In genomic region chr2:228048838-228049490, GRCh38 we compare ENCODE assay signal across 9 cellular contexts.
A peak's percentile ranks its signal among the peaks of the same experiment; 100 is the strongest.
DNase-seq lines count a peak whose midpoint lies in the region; ATAC-seq, FAIRE-seq and TF ChIP-seq lines count a peak whose summit lies in the region.
"Had no signal": no experiment of that assay in that cellular context is flagged by ENCODE, and none has a peak within 500 bp of the region (broad histone marks: within the 10 kb centered on the region; RNA-seq: fewer than 3 reads in every experiment).

No MANE protein-coding gene starts in this region.

- ATAC-seq in A549: peak; percentile 98 to 100
- ATAC-seq in GM18858 (IDR thresholded peaks at IDR 0.05; ENCODE audit: unreplicated experiment): peak; percentile 43
- no peak for ATAC-seq in HG03108 (IDR thresholded peaks at IDR 0.05; ENCODE audit: unreplicated experiment)

- H3K4me3 ChIP-seq in A549 (no peak overlapping the region), right atrium auricular region (no peak overlapping the region), stomach (no peak overlapping the region)

- H3K9me3 ChIP-seq in A549 (no peaks in the 10 kb centered on the region), right atrium auricular region (no peaks in the 10 kb centered on the region), stomach (no peaks in the 10 kb centered on the region)

- CTCF ChIA-PET in A549 (lab: Yijun Ruan, JAX): interaction anchor here (0.8 to 2.7 kb wide), 6 partner anchors 9 to 608 kb away, joined by 3 to 14 read pairs (median 3); no protein-coding TSS in a partner anchor

- TF ChIP-seq EP300 in A549 (IDR thresholded peaks at IDR 0.05) (no peak), stomach (IDR thresholded peaks at IDR 0.05) (no peak)

- DNase-seq in A549 (ENCODE audit: low read depth in 1 of 2, low spot score in 1 of 2) (peak; percentile 41 to 62), LoVo (ENCODE audit: low spot score) (peak; percentile 38), right atrium auricular region (ENCODE audit: low spot score) (no peak), stomach (peak; percentile 26), SKM-1 (lab: John Stamatoyannopoulos, UW; ENCODE audit: unreplicated experiment) (no peak)

- intact Hi-C loops in stomach (cut with DNase I; ENCODE audit: low total_unique reads): no loop called here

- H3K4me1 ChIP-seq in A549 (peaks cover 4% of the 10 kb centered on the region; the same call in 1 of the 3 replicates), right atrium auricular region (peaks cover 0 to 4% of the 10 kb centered on the region in 2 donors), stomach (no peaks in the 10 kb centered on the region)

- H3K27ac ChIP-seq in A549 (no peak overlapping the region), VCaP (no peak overlapping the region), right atrium auricular region (no peak overlapping the region), stomach (no peak overlapping the region)

- TF ChIP-seq RAD21 in A549 (conservative IDR thresholded peaks at IDR 0.05 in 1 of 2, IDR thresholded peaks at IDR 0.05 in 1 of 2): peak; percentile 78 to 88

- peak; percentile 74 for TF ChIP-seq CTCF in A549 (IDR thresholded peaks at IDR 0.05)
- peak; percentile 73 for TF ChIP-seq CTCF in VCaP (conservative IDR thresholded peaks at IDR 0.05)
- peak; percentile 41 to 67 for TF ChIP-seq CTCF in right atrium auricular region (IDR thresholded peaks at IDR 0.05)
- peak in 4 of 7 experiments; percentile 22 to 40 (median 32) for TF ChIP-seq CTCF in stomach (IDR thresholded peaks at IDR 0.05)

- no peak for FAIRE-seq in A549 (lab: Jason Lieb, UNC)
- FAIRE-seq: GM18507 had no signal

- POLR2A ChIA-PET in A549 (lab: Yijun Ruan, JAX): no interaction called here

- 2% methylated on average over 5 of the region's 5 CpGs for whole genome bisulfite sequencing in A549 (ENCODE audit: missing lambda C conversion rate)
- WGBS in stomach, 5 donors: 9 to 18% (median 13%) methylated on average over 5 of the region's 5 CpGs

- H3K27me3 ChIP-seq in right atrium auricular region (no peaks in the 10 kb centered on the region), stomach (no peaks in the 10 kb centered on the region)

- TF ChIP-seq POLR2A in A549 (IDR thresholded peaks at IDR 0.05; ENCODE audit: low read length): no peak
- TF ChIP-seq POLR2A in stomach (IDR thresholded peaks at IDR 0.05): no peak

- no peaks in the 10 kb centered on the region for H3K36me3 ChIP-seq in right atrium auricular region
- H3K36me3 ChIP-seq in stomach: no peaks in the 10 kb centered on the region

- peak overlapping the region; percentile 40 for H3K4me2 ChIP-seq in A549

TF ChIP-seq in A549, 52 proteins besides CTCF, POLR2A, EP300 and RAD21:
- TF ChIP-seq SMC3 (IDR thresholded peaks at IDR 0.05): peak; percentile 66
- no peak for TF ChIP-seq CBX2 (IDR thresholded peaks at IDR 0.05; ENCODE audit: borderline replicate concordance, low read depth)
- TF ChIP-seq CEBPB (IDR thresholded peaks at IDR 0.05): peak; percentile 28 to 65; a peak in 2 of 4 replicates

Comparison
In these comparisons a context has a peak if more than half of its experiments do, and no peak if none do; other contexts are left out.
1. DNase-seq: peak in A549 (2 of 2), LoVo (single experiment) and stomach (single experiment); none in right atrium auricular region (single experiment) and SKM-1 (single experiment).
2. Peak in every context shown above with its lines, with median percentiles within 50 percentile points of each other: CTCF ChIP-seq.